Comparison of ENCODE assay signal across 13 cellular contexts in the genomic region with DNA sequence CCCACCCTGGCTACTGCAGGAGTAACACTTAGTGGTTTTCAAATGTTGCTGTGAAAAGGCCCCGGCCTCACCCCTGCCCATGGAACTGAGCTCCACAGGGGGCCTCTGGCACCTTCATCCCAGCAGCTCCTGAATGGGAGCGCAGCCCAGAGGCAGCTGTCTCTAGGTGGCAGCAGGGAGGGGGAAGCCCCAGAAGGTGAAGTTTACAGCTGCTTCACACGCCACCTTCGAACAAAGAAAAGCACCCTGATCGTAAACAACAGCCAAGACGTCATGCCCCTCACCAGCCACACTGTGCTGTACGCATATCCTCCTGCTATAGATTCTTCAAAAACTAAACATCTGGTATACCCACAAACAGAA.
DNase-seq lines count a peak whose midpoint lies in the region; ATAC-seq and TF ChIP-seq lines count a peak whose summit lies in the region.
"Had no signal": no experiment of that assay in that cellular context is flagged by ENCODE, and none has a peak within 500 bp of the region (broad histone marks: within the 10 kb centered on the region; RNA-seq: fewer than 3 reads in every experiment).

No MANE protein-coding gene starts in this region.

- TF ChIP-seq CTCF in GM12864 (IDR thresholded peaks at IDR 0.05; ENCODE audit: low read depth, low read length, missing control alignments) = peak; percentile 20
- no peak for TF ChIP-seq CTCF in mucosa of descending colon (IDR thresholded peaks at IDR 0.05)

- no peak overlapping the region for H3K27ac Mint-ChIP-seq in activated naive CD4-positive, alpha-beta T cell treated with anti-CD3 and anti-CD28 coated beads, Interleukin-2, amount 10 ng/mL, durations not matched to agents 7 days and 5 days
- H3K27ac Mint-ChIP-seq: mesothelial cell of epicardium had no signal

- H3K4me3 Mint-ChIP-seq in activated naive CD4-positive, alpha-beta T cell treated with anti-CD3 and anti-CD28 coated beads, Interleukin-2, amount 10 ng/mL, durations not matched to agents 7 days and 5 days = no peak overlapping the region
- H3K4me3 Mint-ChIP-seq: mesothelial cell of epicardium had no signal

- DNase-seq in GM12864 (ENCODE audit: low read depth) = no peak
- peak; percentile 88 for DNase-seq in NCI-H146 (lab: John Stamatoyannopoulos, UW)
- DNase-seq in SK-N-DZ (ENCODE audit: low spot score) = peak; percentile 26
- peak; percentile 40 to 52 (median 42) for DNase-seq in mucosa of descending colon
- no peak for DNase-seq in activated naive CD4-positive, alpha-beta T cell treated with anti-CD3 and anti-CD28 coated beads, Interleukin-2, amount 10 ng/mL, durations not matched to agents 7 days and 5 days
- no peak for DNase-seq in SIG-M5 treated with dmso at 0.1 percent for 504 hours (lab: John Stamatoyannopoulos, UW; ENCODE audit: unreplicated experiment)
- no peak for DNase-seq in activated naive CD4-positive, alpha-beta T cell treated with Interleukin-2 at 50 U/mL for 16 hours
- DNase-seq: activated gamma-delta T cell, GF-D8 had no signal

- H3K4me1 ChIP-seq in mucosa of descending colon (ENCODE audit: low read depth) = no peaks in the 10 kb centered on the region
- H3K4me1 ChIP-seq: upper lobe of right lung had no signal

- no peak overlapping the region for H3K4me3 ChIP-seq in GM12864 (ENCODE audit: low read depth, low read length)
- no peak overlapping the region for H3K4me3 ChIP-seq in mucosa of descending colon
- H3K4me3 ChIP-seq: SK-N-MC, upper lobe of right lung had no signal

- no peaks in the 10 kb centered on the region for H3K36me3 ChIP-seq in mucosa of descending colon (ENCODE audit: low read depth)
- H3K36me3 ChIP-seq: upper lobe of right lung had no signal

- intact Hi-C loops in mucosa of descending colon (cut with DNase I, micrococcal nuclease) = no loop called here

- H3K9me3 ChIP-seq in mucosa of descending colon = no peaks in the 10 kb centered on the region
- H3K9me3 ChIP-seq: upper lobe of right lung had no signal

- no peaks in the 10 kb centered on the region for H3K27me3 Mint-ChIP-seq in activated naive CD4-positive, alpha-beta T cell treated with anti-CD3 and anti-CD28 coated beads, Interleukin-2, amount 10 ng/mL, durations not matched to agents 7 days and 5 days

- no peaks in the 10 kb centered on the region for H3K9me3 Mint-ChIP-seq in activated naive CD4-positive, alpha-beta T cell treated with anti-CD3 and anti-CD28 coated beads, Interleukin-2, amount 10 ng/mL, durations not matched to agents 7 days and 5 days
- H3K9me3 Mint-ChIP-seq: mesothelial cell of epicardium had no signal

- ATAC-seq in mucosa of descending colon (peak; percentile 77), GM21737 (IDR thresholded peaks at IDR 0.05; ENCODE audit: unreplicated experiment) (no peak)
- ATAC-seq: upper lobe of right lung had no signal

- CTCF ChIA-PET in activated naive CD4-positive, alpha-beta T cell treated with anti-CD3 and anti-CD28 coated beads, Interleukin-2, amount 10 ng/mL, durations not matched to agents 7 days and 5 days (lab: Charles Lee) = no interaction called here

- H3K36me3 Mint-ChIP-seq in activated naive CD4-positive, alpha-beta T cell treated with anti-CD3 and anti-CD28 coated beads, Interleukin-2, amount 10 ng/mL, durations not matched to agents 7 days and 5 days = no peaks in the 10 kb centered on the region
- H3K36me3 Mint-ChIP-seq: mesothelial cell of epicardium had no signal

- H3K4me1 Mint-ChIP-seq in activated naive CD4-positive, alpha-beta T cell treated with anti-CD3 and anti-CD28 coated beads, Interleukin-2, amount 10 ng/mL, durations not matched to agents 7 days and 5 days = no peaks in the 10 kb centered on the region

Comparison
In these comparisons a context has a peak if more than half of its experiments do, and no peak if none do; other contexts are left out.
1. DNase-seq: peak in NCI-H146 (single experiment), SK-N-DZ (single experiment) and mucosa of descending colon (3 of 3); none in GM12864 (single experiment), activated naive CD4-positive, alpha-beta T cell treated with anti-CD3 and anti-CD28 coated beads, Interleukin-2, amount 10 ng/mL, durations not matched to agents 7 days and 5 days (single experiment), SIG-M5 treated with dmso at 0.1 percent for 504 hours (single experiment) and activated naive CD4-positive, alpha-beta T cell treated with Interleukin-2 at 50 U/mL for 16 hours (single experiment).